In the genomic region with DNA sequence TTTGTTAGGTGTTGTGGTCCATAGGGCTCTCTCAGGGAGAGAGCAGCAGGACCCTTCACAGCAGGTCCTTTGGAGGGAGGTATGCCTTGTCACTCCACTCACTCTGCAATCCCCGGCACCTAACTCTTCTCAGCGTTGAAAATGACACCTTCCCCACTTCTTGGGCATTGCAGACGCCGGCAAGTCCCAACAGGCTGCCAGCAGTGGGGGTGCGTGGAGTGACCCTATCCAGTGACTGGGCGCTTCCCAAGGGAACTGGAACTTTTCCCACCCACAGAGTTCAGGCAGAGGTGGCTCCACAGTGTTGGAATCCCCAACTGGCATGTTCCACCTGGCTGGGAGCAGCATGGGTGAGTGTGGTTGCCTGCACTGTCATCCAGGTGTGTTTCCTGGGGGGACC, we compare ENCODE assay signal across 7 cellular contexts.
"Had no signal": no experiment of that assay in that cellular context is flagged by ENCODE, and none has a peak within 500 bp of the region (broad histone marks: within the 10 kb centered on the region; RNA-seq: fewer than 3 reads in every experiment).

No MANE protein-coding gene starts in this region.

- ATAC-seq: GM12878 had no signal

- FAIRE-seq: G401.6, GM12878, GM12892, GM18507, GM19239 had no signal

- DNase-seq: GDM1, GF-D8 had no signal

- H3K4me3 ChIP-seq: GM12878 had no signal
